ENCODE assay signal across 8 cellular contexts in genomic region chr6:57173056-57173885, GRCh38. TPM values are rescaled to one million over a fixed set of nuclear protein-coding genes. Genes with fewer than 3 reads are reported as not detected.
A peak's percentile ranks its signal among the peaks of the same experiment; 100 is the strongest.
DNase-seq lines count a peak whose midpoint lies in the region; ATAC-seq and TF ChIP-seq lines count a peak whose summit lies in the region.

No MANE protein-coding gene starts in this region.

- no peak for TF ChIP-seq POLR2A in lower leg skin (IDR thresholded peaks at IDR 0.05)

- DNase-seq in Daoy (ENCODE audit: low read depth) (peak; percentile 62), T-cell (peak in 27 of 34 experiments; percentile 2 to 37 (median 16)), choroid plexus epithelial cell (ENCODE audit: low read depth) (peak; percentile 46), lower leg skin (ENCODE audit: low spot score in 2 of 2) (no peak), NCI-H128 (lab: John Stamatoyannopoulos, UW; ENCODE audit: unreplicated experiment) (no peak)
- DNase-seq in stimulated activated naive B cell treated with anti-CD40 and anti-IgM and Interleukin-4, amounts not matched to agents 10 μg/mL and 1 μg/mL and 100 μg/mL, for 72 hours: no peak

- H3K4me3 Mint-ChIP-seq in IgD-negative memory B cell: peak overlapping the region; percentile 92 to 96 (median 96)
- peak overlapping the region; percentile 86 to 90 (median 88) for H3K4me3 Mint-ChIP-seq in T-cell
- H3K4me3 Mint-ChIP-seq in stimulated activated naive B cell treated with anti-CD40 and anti-IgM and Interleukin-4, amounts not matched to agents 10 μg/mL and 1 μg/mL and 100 μg/mL, for 72 hours: peak overlapping the region; percentile 93 to 97

- 21 to 31% methylated on average over 19 of the region's 19 CpGs for WGBS in lower leg skin, 2 donors

- H3K4me3 ChIP-seq in choroid plexus epithelial cell (ENCODE audit: low read depth, low read length): peak overlapping the region; percentile 71
- peak overlapping the region; percentile 54 for H3K4me3 ChIP-seq in lower leg skin (ENCODE audit: low read depth, poor library complexity, severe bottlenecking)

- TF ChIP-seq CTCF in choroid plexus epithelial cell (conservative IDR thresholded peaks at IDR 0.05; ENCODE audit: low read depth, low read length) (no peak), lower leg skin (IDR thresholded peaks at IDR 0.05) (no peak)

- H3K36me3 Mint-ChIP-seq in IgD-negative memory B cell: no peaks in the 10 kb centered on the region
- H3K36me3 Mint-ChIP-seq in T-cell: peaks cover 1% of the 10 kb centered on the region
- H3K36me3 Mint-ChIP-seq in stimulated activated naive B cell treated with anti-CD40 and anti-IgM and Interleukin-4, amounts not matched to agents 10 μg/mL and 1 μg/mL and 100 μg/mL, for 72 hours: peaks cover 2 to 9% of the 10 kb centered on the region in 2 donors

- H3K27me3 Mint-ChIP-seq in IgD-negative memory B cell (no peaks in the 10 kb centered on the region), T-cell (no peaks in the 10 kb centered on the region)
- no peaks in the 10 kb centered on the region for H3K27me3 Mint-ChIP-seq in stimulated activated naive B cell treated with anti-CD40 and anti-IgM and Interleukin-4, amounts not matched to agents 10 μg/mL and 1 μg/mL and 100 μg/mL, for 72 hours

- H3K4me1 Mint-ChIP-seq in IgD-negative memory B cell (peaks cover 13 to 31% (median 23%) of the 10 kb centered on the region in 3 donors), T-cell (peaks cover 50 to 55% (median 51%) of the 10 kb centered on the region in 3 donors)
- peaks cover 9 to 10% of the 10 kb centered on the region in 2 donors for H3K4me1 Mint-ChIP-seq in stimulated activated naive B cell treated with anti-CD40 and anti-IgM and Interleukin-4, amounts not matched to agents 10 μg/mL and 1 μg/mL and 100 μg/mL, for 72 hours

- ATAC-seq in T-cell (replicated peaks in 1 of 4) (peak; percentile 8 to 34 (median 14)), HG02840 (IDR thresholded peaks at IDR 0.05; ENCODE audit: low FRiP score, unreplicated experiment) (no peak)
- no peak for ATAC-seq in stimulated activated naive B cell treated with anti-CD40 and anti-IgM and Interleukin-4, amounts not matched to agents 10 μg/mL and 1 μg/mL and 100 μg/mL, for 72 hours (replicated peaks)

- intact Hi-C loops in lower leg skin (cut with DNase I; ENCODE audit: low total_unique reads): no loop called here

- POLR2A ChIA-PET in T-cell (lab: Charles Lee): interaction anchor here (0.6 to 1.1 kb wide), 2 partner anchors 76 to 93 kb away, joined by 3 read pairs; no protein-coding TSS in a partner anchor

- H3K9me3 Mint-ChIP-seq in IgD-negative memory B cell (no peaks in the 10 kb centered on the region), T-cell (no peaks in the 10 kb centered on the region)
- no peaks in the 10 kb centered on the region for H3K9me3 Mint-ChIP-seq in stimulated activated naive B cell treated with anti-CD40 and anti-IgM and Interleukin-4, amounts not matched to agents 10 μg/mL and 1 μg/mL and 100 μg/mL, for 72 hours

- CTCF ChIA-PET in T-cell (lab: Charles Lee): interaction anchor here in 1 of 2 donors (0.8 kb wide), 2 partner anchors 48 to 127 kb away, joined by 3 read pairs; partner anchors contain the start of gene RAB23

- peak overlapping the region; percentile 65 to 94 (median 92) for H3K27ac Mint-ChIP-seq in IgD-negative memory B cell
- H3K27ac Mint-ChIP-seq in T-cell: peak overlapping the region; percentile 79 to 91
- H3K27ac Mint-ChIP-seq in stimulated activated naive B cell treated with anti-CD40 and anti-IgM and Interleukin-4, amounts not matched to agents 10 μg/mL and 1 μg/mL and 100 μg/mL, for 72 hours: peak overlapping the region; percentile 86

RNA-seq across cellular contexts. Expression of gene BAG2, which starts 1.1 kb away (rescaled TPM):
- 22.5 and 23.3 TPM in 2 replicates for total RNA-seq in Daoy (2014; rRNA removed; shearing (Covaris generic))
- 4.5 TPM for polyA plus RNA-seq in IgD-negative memory B cell
- total RNA-seq in T-cell: 1 to 10 TPM; 3.2 to 5.1 (median 3.9) TPM
- total RNA-seq in lower leg skin: 1 to 10 TPM in 2 of 4 donors, under 1 TPM in 2; 0.49 to 1.2 (median 1.0) TPM

RNA-seq across cellular contexts. Expression of gene RAB23, which starts 48.8 kb away (rescaled TPM):
- 20.6 and 26.4 TPM in 2 replicates for total RNA-seq in Daoy (2014; rRNA removed; shearing (Covaris generic))
- 0.74 TPM for polyA plus RNA-seq in IgD-negative memory B cell
- total RNA-seq in T-cell (1 to 10 TPM in 2 of 5 donors, under 1 TPM in 3; 0.23 to 1.6 (median 0.82) TPM), lower leg skin (1 to 10 TPM; 4.7 to 9.8 (median 6.9) TPM)

Comparison
In these comparisons a context has a peak if more than half of its experiments do, and no peak if none do; other contexts are left out.
1. DNase-seq: peak in Daoy (single experiment), T-cell (27 of 34) and choroid plexus epithelial cell (single experiment); none in lower leg skin (0 of 2), stimulated activated naive B cell treated with anti-CD40 and anti-IgM and Interleukin-4, amounts not matched to agents 10 μg/mL and 1 μg/mL and 100 μg/mL, for 72 hours (single experiment) and NCI-H128 (single experiment).
2. ATAC-seq: peak in T-cell (4 of 4); none in stimulated activated naive B cell treated with anti-CD40 and anti-IgM and Interleukin-4, amounts not matched to agents 10 μg/mL and 1 μg/mL and 100 μg/mL, for 72 hours (0 of 2) and HG02840 (single experiment).
3. Peak in every context shown above with its lines, with median percentiles within 50 percentile points of each other: H3K27ac Mint-ChIP-seq and H3K4me3 Mint-ChIP-seq.